Comparison of ENCODE assay signal across 11 cellular contexts in genomic region chr2:8573234-8573941, GRCh38.
DNase-seq lines count a peak whose midpoint lies in the region; ATAC-seq and TF ChIP-seq lines count a peak whose summit lies in the region.
"Had no signal": no experiment of that assay in that cellular context is flagged by ENCODE, and none has a peak within 500 bp of the region (broad histone marks: within the 10 kb centered on the region; RNA-seq: fewer than 3 reads in every experiment).

No MANE protein-coding gene starts in this region.

- no peak for ATAC-seq in GM18517 (IDR thresholded peaks at IDR 0.05; ENCODE audit: unreplicated experiment)

- intact Hi-C loops in stomach (cut with DNase I; ENCODE audit: low total_unique reads) = no loop called here

- H3K9me3 ChIP-seq in stomach = no peaks in the 10 kb centered on the region

- peaks cover 16% of the 10 kb centered on the region for H3K4me1 Mint-ChIP-seq in endothelial cell (ENCODE audit: unreplicated experiment)
- peaks cover 14% of the 10 kb centered on the region for H3K4me1 Mint-ChIP-seq in HFFc6 (ENCODE audit: low read depth)

- WGBS in stomach, 5 donors = 91 to 96% (median 94%) methylated on average over 22 of the region's 22 CpGs

- H3K9me3 Mint-ChIP-seq in endothelial cell (ENCODE audit: unreplicated experiment) (no peaks in the 10 kb centered on the region), HFFc6 (no peaks in the 10 kb centered on the region)

- H3K4me3 ChIP-seq in stomach = no peak overlapping the region

- H3K36me3 Mint-ChIP-seq in endothelial cell (ENCODE audit: low read depth, unreplicated experiment) (no peaks in the 10 kb centered on the region), HFFc6 (ENCODE audit: low read depth) (no peaks in the 10 kb centered on the region)

- H3K27me3 ChIP-seq in stomach = no peaks in the 10 kb centered on the region

- no peak for TF ChIP-seq EP300 in stomach (IDR thresholded peaks at IDR 0.05)

- TF ChIP-seq POLR2A in stomach (IDR thresholded peaks at IDR 0.05) = no peak

- peaks cover 11 to 25% (median 21%) of the 10 kb centered on the region in 4 donors for H3K4me1 ChIP-seq in stomach

- no peak overlapping the region for H3K4me3 Mint-ChIP-seq in endothelial cell (ENCODE audit: unreplicated experiment)
- H3K4me3 Mint-ChIP-seq in HFFc6 = no peak overlapping the region

- H3K36me3 ChIP-seq in stomach = no peaks in the 10 kb centered on the region

- H3K27me3 Mint-ChIP-seq in endothelial cell (ENCODE audit: unreplicated experiment) = peaks cover 11% of the 10 kb centered on the region
- peaks cover 13% of the 10 kb centered on the region for H3K27me3 Mint-ChIP-seq in HFFc6 (ENCODE audit: insufficient read depth)

- H3K27ac ChIP-seq in stomach = no peak overlapping the region

- TF ChIP-seq CTCF in endothelial cell (IDR thresholded peaks at IDR 0.05; ENCODE audit: unreplicated experiment) (no peak), stomach (IDR thresholded peaks at IDR 0.05) (no peak), HFFc6 (IDR thresholded peaks at IDR 0.05) (no peak)

- peak; percentile 13 for DNase-seq in NCI-H1092 treated with DMSO at 0.1 percent for 48 hours (lab: John Stamatoyannopoulos, UW)
- DNase-seq in NCI-H1092 (lab: John Stamatoyannopoulos, UW) = no peak
- peak; percentile 21 for DNase-seq in NCI-H345 treated with DMSO at 0.1 percent for 48 hours (lab: John Stamatoyannopoulos, UW; ENCODE audit: unreplicated experiment)
- DNase-seq in endothelial cell (ENCODE audit: low spot score) = no peak
- peak; percentile 22 for DNase-seq in stomach
- no peak for DNase-seq in activated effector memory CD4-positive, alpha-beta T cell treated with Interleukin-2 at 50 U/mL for 16 hours
- no peak for DNase-seq in HFFc6
- DNase-seq: anterior cingulate cortex, DMS 273 treated with DMSO at 0.1 percent for 48 hours, NCI-H524 treated with DMSO at 0.1 percent for 48 hours had no signal

- H3K27ac Mint-ChIP-seq in endothelial cell (ENCODE audit: unreplicated experiment) (peak overlapping the region; percentile 75), HFFc6 (no peak overlapping the region)

Comparison
In these comparisons a context has a peak if more than half of its experiments do, and no peak if none do; other contexts are left out.
1. DNase-seq: peak in NCI-H1092 treated with DMSO at 0.1 percent for 48 hours (single experiment), NCI-H345 treated with DMSO at 0.1 percent for 48 hours (single experiment) and stomach (single experiment); none in NCI-H1092 (single experiment), endothelial cell (single experiment), activated effector memory CD4-positive, alpha-beta T cell treated with Interleukin-2 at 50 U/mL for 16 hours (single experiment) and HFFc6 (single experiment).